Comparison of ENCODE assay signal across 16 cellular contexts in genomic region chr11:85310479-85310878, GRCh38.
"Had no signal": no experiment of that assay in that cellular context is flagged by ENCODE, and none has a peak within 500 bp of the region (broad histone marks: within the 10 kb centered on the region; RNA-seq: fewer than 3 reads in every experiment).

No MANE protein-coding gene starts in this region.

- H2AFZ ChIP-seq: neural progenitor cell had no signal

- ATAC-seq: body of pancreas; effector memory CD8-positive, alpha-beta T cell; gastroesophageal sphincter; left ventricle myocardium superior; pancreas had no signal

- H3K9ac ChIP-seq: neural progenitor cell had no signal

- H3K4me1 Mint-ChIP-seq: activated naive CD4-positive, alpha-beta T cell treated with anti-CD3 and anti-CD28 coated beads, Interleukin-2, amount 50 U/mL, for 24 hours; central memory CD8-positive, alpha-beta T cell; neural progenitor cell had no signal

- H3K4me3 Mint-ChIP-seq: activated naive CD4-positive, alpha-beta T cell treated with anti-CD3 and anti-CD28 coated beads, Interleukin-2, amount 50 U/mL, for 24 hours; central memory CD8-positive, alpha-beta T cell; effector memory CD8-positive, alpha-beta T cell; neural progenitor cell had no signal

- H3K27me3 ChIP-seq: body of pancreas, gastroesophageal sphincter, neural progenitor cell, pancreas, stomach had no signal

- H3K9me3 Mint-ChIP-seq: activated naive CD4-positive, alpha-beta T cell treated with anti-CD3 and anti-CD28 coated beads, Interleukin-2, amount 50 U/mL, for 24 hours; neural progenitor cell had no signal

- H3K27ac ChIP-seq: body of pancreas, epithelial cell of prostate, gastroesophageal sphincter, neural progenitor cell, pancreas, stomach had no signal

- H3K27ac Mint-ChIP-seq: activated naive CD4-positive, alpha-beta T cell treated with anti-CD3 and anti-CD28 coated beads, Interleukin-2, amount 50 U/mL, for 24 hours; effector memory CD8-positive, alpha-beta T cell; neural progenitor cell had no signal

- DNase-seq: activated CD4-positive, alpha-beta T cell treated with anti-CD3 and anti-CD28 coated beads, Interleukin-2, amount 50 U/mL, for 4 hours; activated CD4-positive, CD25-positive, alpha-beta regulatory T cell treated with anti-CD3 and anti-CD28 coated beads, Interleukin-2, amount 50 U/mL, for 72 hours; activated effector memory CD4-positive, alpha-beta T cell treated with Interleukin-2 at 50 U/mL for 16 hours; activated T-cell treated with anti-CD3 and anti-CD28 coated beads, Interleukin-2, amount 50 U/mL, for 1 hour; body of pancreas; effector memory CD8-positive, alpha-beta T cell; left ventricle myocardium superior; mesendoderm; pancreas; stimulated activated CD4-positive, alpha-beta T cell treated with anti-CD3 and anti-CD28 coated beads, Interleukin-4, amount 100 ng/mL, for 4 hours; stomach had no signal

- H3K27me3 Mint-ChIP-seq: activated naive CD4-positive, alpha-beta T cell treated with anti-CD3 and anti-CD28 coated beads, Interleukin-2, amount 50 U/mL, for 24 hours; central memory CD8-positive, alpha-beta T cell; effector memory CD8-positive, alpha-beta T cell had no signal

- H3K4me1 ChIP-seq: body of pancreas, neural progenitor cell, pancreas, stomach had no signal

- H3K4me2 ChIP-seq: neural progenitor cell had no signal

- H3K9me3 ChIP-seq: body of pancreas, gastroesophageal sphincter, pancreas had no signal

- H3K4me3 ChIP-seq: body of pancreas, gastroesophageal sphincter, neural progenitor cell, pancreas, stomach had no signal

- H3K36me3 ChIP-seq: gastroesophageal sphincter, neural progenitor cell, pancreas, stomach had no signal

- H3K36me3 Mint-ChIP-seq: neural progenitor cell had no signal
